In genomic region chr11:108697872-108698473, GRCh38 we compare ENCODE assay signal across 1 cellular context.
TF ChIP-seq lines count a peak whose summit lies in the region.

No MANE protein-coding gene starts in this region.

TF ChIP-seq in K562, 482 proteins besides CTCF, POLR2A, EP300 and RAD21 (continued from another document):
- TF ChIP-seq ZNF592 (IDR thresholded peaks at IDR 0.05) (no peak), USF1 (CRISPR knock-in tag; IDR thresholded peaks at IDR 0.05) (no peak), STAG1 (CRISPR knock-in tag; IDR thresholded peaks at IDR 0.05; ENCODE audit: borderline replicate concordance) (no peak; the same call in 1 of the 2 replicates), YY1 (IDR thresholded peaks at IDR 0.05; ENCODE audit: borderline replicate concordance in 1 of 3, control insufficient read depth in 1 of 3, extremely low read depth in 1 of 3, insufficient read depth in 3 of 3, insufficient read length in 1 of 3, insufficient replicate concordance in 2 of 3, low read depth in 1 of 3, low read length in 2 of 3) (peak in 1 of 3 experiments; percentile 41), NONO (IDR thresholded peaks at IDR 0.05; ENCODE audit: low read depth in 2 of 2, low read length in 1 of 2) (no peak), KLF16 (IDR thresholded peaks at IDR 0.05) (peak; percentile 59), FOXK2 (conservative IDR thresholded peaks at IDR 0.05 in 1 of 2, IDR thresholded peaks at IDR 0.05 in 1 of 2; ENCODE audit: low read depth in 2 of 2) (no peak), SIN3B (IDR thresholded peaks at IDR 0.05; ENCODE audit: low read depth) (no peak), RFX5 (IDR thresholded peaks at IDR 0.05; ENCODE audit: low read depth, low read length) (no peak), GTF2E2 (tag; IDR thresholded peaks at IDR 0.05) (no peak), ZMIZ1 (IDR thresholded peaks at IDR 0.05; ENCODE audit: low read depth in 2 of 2, low read length in 2 of 2) (no peak), SMC3 (conservative IDR thresholded peaks at IDR 0.05; ENCODE audit: insufficient read depth, low read depth, low read length) (peak; percentile 53), DEAF1 (CRISPR knock-in tag; IDR thresholded peaks at IDR 0.05) (peak; percentile 90), RB1 (IDR thresholded peaks at IDR 0.05; ENCODE audit: low read depth) (peak; percentile 38; the same call in 1 of the 2 replicates), ZBTB33 (CRISPR knock-in tag; IDR thresholded peaks at IDR 0.05) (peak; percentile 86), ZNF518B (CRISPR knock-in tag; IDR thresholded peaks at IDR 0.05) (no peak), NFE2 (IDR thresholded peaks at IDR 0.05; ENCODE audit: low read depth) (0 out of 2 replicates have a peak, but pooled peaks have one; percentile 23), U2AF2 (optimal IDR thresholded peaks at IDR 0.05; ENCODE audit: low read depth, low read length) (no peak), CTCFL (IDR thresholded peaks at IDR 0.05; ENCODE audit: borderline replicate concordance, insufficient read depth, low read depth, low read length, poor library complexity, severe bottlenecking) (no peak), JUND (IDR thresholded peaks at IDR 0.05; ENCODE audit: borderline replicate concordance, low read depth, low read length) (0 out of 2 replicates have a peak, but pooled peaks have one; percentile 35), JUND (tag; IDR thresholded peaks at IDR 0.05; ENCODE audit: borderline replicate concordance, low read depth, low read length) (no peak)
